8 cellular contexts compared by ENCODE assay signal in genomic region chr5:55535199-55535905, GRCh38. TPM values are rescaled to one million over a fixed set of nuclear protein-coding genes. Genes with fewer than 3 reads are reported as not detected.
DNase-seq lines count a peak whose midpoint lies in the region; ATAC-seq and TF ChIP-seq lines count a peak whose summit lies in the region.

No MANE protein-coding gene starts in this region.

- H3K9me3 ChIP-seq in SJSA1 (replicated peaks) (no peaks in the 10 kb centered on the region), esophagus squamous epithelium (no peaks in the 10 kb centered on the region), neuron (ENCODE audit: low read length) (no peaks in the 10 kb centered on the region)

- no peak for DNase-seq in SJSA1 (ENCODE audit: low read depth in 1 of 2, low spot score in 2 of 2)
- no peak for DNase-seq in esophagus squamous epithelium (lab: John Stamatoyannopoulos, UW)
- DNase-seq in LoVo (ENCODE audit: low spot score) = no peak
- no peak for DNase-seq in GM19238 (ENCODE audit: insufficient read length, low spot score)

- peak overlapping the region; percentile 59; the same call in 1 of the 2 replicates for H3K27ac ChIP-seq in SJSA1
- peak overlapping the region; percentile 93 to 98 (median 96) for H3K27ac ChIP-seq in esophagus squamous epithelium

- H3K27me3 ChIP-seq in SJSA1 (replicated peaks) (no peaks in the 10 kb centered on the region), esophagus squamous epithelium (no peaks in the 10 kb centered on the region), neuron (ENCODE audit: insufficient read depth, low read length) (peaks cover 3% of the 10 kb centered on the region)

- TF ChIP-seq CTCF in esophagus squamous epithelium (IDR thresholded peaks at IDR 0.05) = no peak

- H3K36me3 ChIP-seq in SJSA1 (peaks cover 6% of the 10 kb centered on the region; the same call in 1 of the 2 replicates), esophagus squamous epithelium (peaks cover 0 to 4% (median 0%) of the 10 kb centered on the region in 3 donors), neuron (ENCODE audit: insufficient read depth, low read length) (no peaks in the 10 kb centered on the region)

- ATAC-seq in GM18867 (IDR thresholded peaks at IDR 0.05; ENCODE audit: unreplicated experiment) = peak; percentile 5
- peak; percentile 17 for ATAC-seq in HG02759 (IDR thresholded peaks at IDR 0.05; ENCODE audit: unreplicated experiment)
- no peak for ATAC-seq in GM18519 (IDR thresholded peaks at IDR 0.05; ENCODE audit: low FRiP score, unreplicated experiment)

- H3K4me3 ChIP-seq in SJSA1 (peak overlapping the region; percentile 82), esophagus squamous epithelium (peak overlapping the region; percentile 69 to 97 (median 92)), neuron (ENCODE audit: low read length) (peak overlapping the region; percentile 79)

- peak overlapping the region; percentile 88 for H2AFZ ChIP-seq in neuron (ENCODE audit: low read depth, low read length)

- 18 to 24% methylated on average over 7 to 11 of the region's 19 CpGs for WGBS in esophagus squamous epithelium, 2 donors

- intact Hi-C loops in esophagus squamous epithelium (cut with DNase I) = no loop called here

- H3K4me1 ChIP-seq in SJSA1 (replicated peaks) = peaks cover 15% of the 10 kb centered on the region
- peaks cover 3 to 41% (median 11%) of the 10 kb centered on the region in 3 donors for H3K4me1 ChIP-seq in esophagus squamous epithelium
- peaks cover 17% of the 10 kb centered on the region for H3K4me1 ChIP-seq in neuron (ENCODE audit: insufficient read depth, low read length)

- peak in 1 of 4 donors; percentile 61 for TF ChIP-seq POLR2A in esophagus squamous epithelium (IDR thresholded peaks at IDR 0.05)

RNA-seq across cellular contexts. Expression of gene PLPP1, which starts 0.6 kb away (rescaled TPM):
- total RNA-seq in SJSA1 (2014; rRNA removed; shearing (Covaris generic)) = 35.4 and 36.3 TPM in 2 replicates
- total RNA-seq in esophagus squamous epithelium = 100 to 1,000 TPM in 1 of 4 donors, 10 to 100 TPM in 3; 26.1 to 140 (median 41.3) TPM
